ENCODE assay signal across 33 cellular contexts in the genomic region with DNA sequence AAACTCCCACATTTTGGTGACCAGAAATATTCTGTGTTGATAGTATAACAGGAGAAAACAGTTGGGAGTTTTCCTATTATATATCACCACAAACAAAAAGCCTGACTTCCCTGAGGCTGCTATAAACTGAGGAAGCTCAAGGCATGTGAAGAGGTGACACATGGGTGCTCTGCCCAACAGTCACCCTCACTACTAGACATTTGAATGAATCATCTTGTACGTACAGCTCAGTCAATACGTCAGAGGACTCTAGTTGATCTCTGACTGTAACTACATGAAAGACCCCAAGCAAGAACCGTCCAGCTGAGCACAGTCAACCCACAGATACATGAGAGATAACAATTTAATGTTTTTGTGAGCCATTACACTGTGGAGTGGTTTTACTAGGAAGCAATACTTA.
"Had no signal": no experiment of that assay in that cellular context is flagged by ENCODE, and none has a peak within 500 bp of the region (broad histone marks: within the 10 kb centered on the region; RNA-seq: fewer than 3 reads in every experiment).

No MANE protein-coding gene starts in this region.

- H3K4me3 ChIP-seq: adrenal gland, body of pancreas, cardiac muscle cell, coronary artery, dorsolateral prefrontal cortex, esophagus squamous epithelium, heart right ventricle, hepatocyte had no signal

- DNase-seq: activated CD4-positive, alpha-beta memory T cell treated with anti-CD3 and anti-CD28 coated beads for 36 hours; activated CD4-positive, alpha-beta T cell treated with anti-CD3 and anti-CD28 coated beads for 36 hours; activated CD4-positive, alpha-beta T cell treated with anti-CD3 and anti-CD28 coated beads, Interleukin-2, amount 10 ng/mL, durations not matched to agents 24 days and 14 days; activated CD4-positive, CD25-positive, alpha-beta regulatory T cell; activated CD4-positive, CD25-positive, alpha-beta regulatory T cell treated with anti-CD3 and anti-CD28 coated beads, Interleukin-2, amount 50 U/mL, for 72 hours; activated CD8-positive, alpha-beta memory T cell treated with anti-CD3 and anti-CD28 coated beads, Interleukin-2, amount 10 ng/mL, durations not matched to agents 7 days and 5 days; activated CD8-positive, alpha-beta memory T cell treated with anti-CD3 and anti-CD28 coated beads, Interleukin-2, amount 50 U/mL, for 4 hours; activated CD8-positive, alpha-beta T cell treated with anti-CD3 and anti-CD28 coated beads, Interleukin-2, amount 10 ng/mL, durations not matched to agents 7 days and 5 days; activated effector memory CD4-positive, alpha-beta T cell treated with anti-CD3 and anti-CD28 coated beads, Interleukin-2, amount 50 U/mL, for 16 hours; activated naive CD4-positive, alpha-beta T cell treated with anti-CD3 and anti-CD28 coated beads for 36 hours; activated naive CD8-positive, alpha-beta T cell treated with anti-CD3 and anti-CD28 coated beads for 36 hours; activated naive CD8-positive, alpha-beta T cell treated with anti-CD3 and anti-CD28 coated beads, Interleukin-2, amount 50 U/mL, for 24 hours; activated T-cell treated with anti-CD3 and anti-CD28 coated beads, Interleukin-2, amount 50 U/mL, for 1 hour; activated T-cell treated with anti-CD3 and anti-CD28 coated beads, Interleukin-2, amount 50 U/mL, for 48 hours; adrenal gland; amygdala; aorta; body of pancreas; dorsolateral prefrontal cortex; effector memory CD4-positive, alpha-beta T cell; endodermal cell; erythroblast; esophagus squamous epithelium; heart right ventricle; T-helper 2 cell had no signal

- H3K79me2 ChIP-seq: hepatocyte had no signal

- H3K4me1 Mint-ChIP-seq: activated CD4-positive, alpha-beta T cell treated with anti-CD3 and anti-CD28 coated beads for 36 hours; activated CD4-positive, alpha-beta T cell treated with anti-CD3 and anti-CD28 coated beads, Interleukin-2, amount 10 ng/mL, durations not matched to agents 24 days and 14 days; activated CD8-positive, alpha-beta memory T cell treated with anti-CD3 and anti-CD28 coated beads, Interleukin-2, amount 10 ng/mL, durations not matched to agents 7 days and 5 days; activated naive CD4-positive, alpha-beta T cell treated with anti-CD3 and anti-CD28 coated beads, Interleukin-2, amount 50 U/mL, for 24 hours; activated naive CD8-positive, alpha-beta T cell treated with anti-CD3 and anti-CD28 coated beads for 36 hours; activated naive CD8-positive, alpha-beta T cell treated with anti-CD3 and anti-CD28 coated beads, Interleukin-2, amount 50 U/mL, for 24 hours; central memory CD8-positive, alpha-beta T cell had no signal

- ATAC-seq: activated CD4-positive, alpha-beta T cell treated with anti-CD3 and anti-CD28 coated beads for 36 hours; activated CD8-positive, alpha-beta memory T cell treated with anti-CD3 and anti-CD28 coated beads, Interleukin-2, amount 10 ng/mL, durations not matched to agents 7 days and 5 days; activated CD8-positive, alpha-beta T cell treated with anti-CD3 and anti-CD28 coated beads, Interleukin-2, amount 10 ng/mL, durations not matched to agents 7 days and 5 days; activated naive CD8-positive, alpha-beta T cell treated with anti-CD3 and anti-CD28 coated beads, Interleukin-2, amount 50 U/mL, for 24 hours; body of pancreas; heart right ventricle had no signal

- H3K4me1 ChIP-seq: adrenal gland, body of pancreas, esophagus squamous epithelium, heart right ventricle had no signal

- H3K27me3 Mint-ChIP-seq: activated CD4-positive, alpha-beta memory T cell treated with anti-CD3 and anti-CD28 coated beads for 36 hours; activated CD4-positive, alpha-beta T cell treated with anti-CD3 and anti-CD28 coated beads, Interleukin-2, amount 10 ng/mL, durations not matched to agents 24 days and 14 days; activated CD8-positive, alpha-beta memory T cell treated with anti-CD3 and anti-CD28 coated beads, Interleukin-2, amount 10 ng/mL, durations not matched to agents 7 days and 5 days; activated naive CD4-positive, alpha-beta T cell treated with anti-CD3 and anti-CD28 coated beads, Interleukin-2, amount 50 U/mL, for 24 hours; activated naive CD8-positive, alpha-beta T cell treated with anti-CD3 and anti-CD28 coated beads for 36 hours; activated naive CD8-positive, alpha-beta T cell treated with anti-CD3 and anti-CD28 coated beads, Interleukin-2, amount 50 U/mL, for 24 hours; central memory CD8-positive, alpha-beta T cell; dendritic cell treated with granulocyte-macrophage colony-stimulating factor and Interleukin-4, amounts not matched to agents 40 ng/mL and 50 ng/mL, for 4 days had no signal

- H3K4me2 ChIP-seq: hepatocyte had no signal

- H3K4me3 Mint-ChIP-seq: activated CD4-positive, alpha-beta memory T cell treated with anti-CD3 and anti-CD28 coated beads for 36 hours; activated CD4-positive, alpha-beta T cell treated with anti-CD3 and anti-CD28 coated beads for 36 hours; activated CD4-positive, alpha-beta T cell treated with anti-CD3 and anti-CD28 coated beads, Interleukin-2, amount 10 ng/mL, durations not matched to agents 24 days and 14 days; activated CD8-positive, alpha-beta memory T cell treated with anti-CD3 and anti-CD28 coated beads, Interleukin-2, amount 10 ng/mL, durations not matched to agents 7 days and 5 days; activated CD8-positive, alpha-beta T cell treated with anti-CD3 and anti-CD28 coated beads, Interleukin-2, amount 10 ng/mL, durations not matched to agents 7 days and 5 days; activated naive CD4-positive, alpha-beta T cell treated with anti-CD3 and anti-CD28 coated beads for 36 hours; activated naive CD4-positive, alpha-beta T cell treated with anti-CD3 and anti-CD28 coated beads, Interleukin-2, amount 50 U/mL, for 24 hours; activated naive CD8-positive, alpha-beta T cell treated with anti-CD3 and anti-CD28 coated beads for 36 hours; activated naive CD8-positive, alpha-beta T cell treated with anti-CD3 and anti-CD28 coated beads, Interleukin-2, amount 50 U/mL, for 24 hours; activated T-helper 1 cell treated with anti-CD3 and anti-CD28 coated beads, Interleukin-12 subunit alpha, Interleukin-12 subunit beta, Interleukin-2, Interleukin-4 antibody, amounts not matched to agents 30 ng/mL and 10 ng/mL and 1 ng/mL, durations not matched to agents 14 hours and 24 hours and 36 hours; central memory CD8-positive, alpha-beta T cell; dendritic cell treated with granulocyte-macrophage colony-stimulating factor and Interleukin-4, amounts not matched to agents 40 ng/mL and 50 ng/mL, for 4 days; endodermal cell had no signal

- H3K36me3 Mint-ChIP-seq: activated CD4-positive, alpha-beta memory T cell treated with anti-CD3 and anti-CD28 coated beads for 36 hours; activated CD8-positive, alpha-beta memory T cell treated with anti-CD3 and anti-CD28 coated beads, Interleukin-2, amount 10 ng/mL, durations not matched to agents 7 days and 5 days; activated naive CD4-positive, alpha-beta T cell treated with anti-CD3 and anti-CD28 coated beads, Interleukin-2, amount 50 U/mL, for 24 hours; activated naive CD8-positive, alpha-beta T cell treated with anti-CD3 and anti-CD28 coated beads for 36 hours had no signal

- H3K9me3 Mint-ChIP-seq: activated CD4-positive, alpha-beta memory T cell treated with anti-CD3 and anti-CD28 coated beads for 36 hours; activated CD4-positive, alpha-beta T cell treated with anti-CD3 and anti-CD28 coated beads, Interleukin-2, amount 10 ng/mL, durations not matched to agents 24 days and 14 days; activated naive CD4-positive, alpha-beta T cell treated with anti-CD3 and anti-CD28 coated beads for 36 hours; activated T-helper 1 cell treated with anti-CD3 and anti-CD28 coated beads, Interleukin-12 subunit alpha, Interleukin-12 subunit beta, Interleukin-2, Interleukin-4 antibody, amounts not matched to agents 30 ng/mL and 10 ng/mL and 1 ng/mL, durations not matched to agents 14 hours and 24 hours and 36 hours; activated T-helper 2 cell treated with anti-CD3 and anti-CD28 coated beads, Interferon-gamma antibody, Interleukin-2, Interleukin-4, amounts not matched to agents 10 μg/mL and 5 μg/mL and 100 μg/mL, durations not matched to agents 14 hours and 24 hours and 36 hours; central memory CD8-positive, alpha-beta T cell; dendritic cell treated with granulocyte-macrophage colony-stimulating factor and Interleukin-4, amounts not matched to agents 40 ng/mL and 50 ng/mL, for 4 days had no signal

- H3K9me3 ChIP-seq: adrenal gland, body of pancreas, esophagus squamous epithelium had no signal

- H3K36me3 ChIP-seq: adrenal gland, cardiac muscle cell, esophagus squamous epithelium, heart right ventricle had no signal

- H3K27ac Mint-ChIP-seq: activated CD4-positive, alpha-beta memory T cell treated with anti-CD3 and anti-CD28 coated beads for 36 hours; activated CD4-positive, alpha-beta T cell treated with anti-CD3 and anti-CD28 coated beads for 36 hours; activated CD4-positive, alpha-beta T cell treated with anti-CD3 and anti-CD28 coated beads, Interleukin-2, amount 10 ng/mL, durations not matched to agents 24 days and 14 days; activated CD8-positive, alpha-beta memory T cell treated with anti-CD3 and anti-CD28 coated beads, Interleukin-2, amount 10 ng/mL, durations not matched to agents 7 days and 5 days; activated CD8-positive, alpha-beta T cell treated with anti-CD3 and anti-CD28 coated beads, Interleukin-2, amount 10 ng/mL, durations not matched to agents 7 days and 5 days; activated naive CD4-positive, alpha-beta T cell treated with anti-CD3 and anti-CD28 coated beads for 36 hours; activated naive CD4-positive, alpha-beta T cell treated with anti-CD3 and anti-CD28 coated beads, Interleukin-2, amount 50 U/mL, for 24 hours; activated naive CD8-positive, alpha-beta T cell treated with anti-CD3 and anti-CD28 coated beads for 36 hours; activated naive CD8-positive, alpha-beta T cell treated with anti-CD3 and anti-CD28 coated beads, Interleukin-2, amount 50 U/mL, for 24 hours; activated T-helper 1 cell treated with anti-CD3 and anti-CD28 coated beads, Interleukin-12 subunit alpha, Interleukin-12 subunit beta, Interleukin-2, Interleukin-4 antibody, amounts not matched to agents 30 ng/mL and 10 ng/mL and 1 ng/mL, durations not matched to agents 14 hours and 24 hours and 36 hours; activated T-helper 2 cell treated with anti-CD3 and anti-CD28 coated beads, Interferon-gamma antibody, Interleukin-2, Interleukin-4, amounts not matched to agents 10 μg/mL and 5 μg/mL and 100 μg/mL, durations not matched to agents 14 hours and 24 hours and 36 hours; dendritic cell treated with granulocyte-macrophage colony-stimulating factor and Interleukin-4, amounts not matched to agents 40 ng/mL and 50 ng/mL, for 4 days; endodermal cell had no signal

- H3K27ac ChIP-seq: adrenal gland, body of pancreas, cardiac muscle cell, coronary artery, dorsolateral prefrontal cortex, esophagus squamous epithelium, heart right ventricle, hepatocyte had no signal

- H2AFZ ChIP-seq: hepatocyte had no signal

- H3K27me3 ChIP-seq: adrenal gland, body of pancreas, cardiac muscle cell, dorsolateral prefrontal cortex, esophagus squamous epithelium, heart right ventricle, hepatocyte had no signal
